18 cellular contexts compared by ENCODE assay signal in the genomic region with DNA sequence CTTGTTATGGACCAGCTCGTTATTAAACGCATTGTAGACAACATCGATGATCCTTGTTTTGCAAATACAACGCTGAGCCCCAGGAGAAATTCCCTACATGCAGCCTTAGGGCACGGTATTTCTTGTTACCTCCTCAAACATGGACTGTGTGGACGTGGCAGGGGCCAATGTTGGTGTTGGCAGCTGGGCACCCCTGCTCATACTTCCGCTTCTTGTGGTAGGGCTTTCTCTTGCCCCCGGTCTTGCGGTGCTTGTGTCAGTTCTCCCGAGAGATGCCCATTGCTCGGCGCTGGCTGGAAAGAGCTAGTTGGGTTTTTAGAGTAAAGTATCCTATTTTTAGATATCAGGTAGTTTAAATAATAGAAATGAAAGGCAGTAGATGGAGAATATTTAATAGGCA.
"Had no signal": no experiment of that assay in that cellular context is flagged by ENCODE, and none has a peak within 500 bp of the region (broad histone marks: within the 10 kb centered on the region; RNA-seq: fewer than 3 reads in every experiment).

No MANE protein-coding gene starts in this region.

- ATAC-seq: activated CD4-positive, alpha-beta T cell treated with anti-CD3 and anti-CD28 coated beads for 36 hours; activated CD8-positive, alpha-beta memory T cell treated with anti-CD3 and anti-CD28 coated beads, Interleukin-2, amount 10 ng/mL, durations not matched to agents 7 days and 5 days; activated naive CD4-positive, alpha-beta T cell treated with anti-CD3 and anti-CD28 coated beads, Interleukin-2, amount 50 U/mL, for 72 hours; activated T-helper 17 cell treated with anti-CD3 and anti-CD28 coated beads, Interleukin-2, amount 50 U/mL, for 72 hours; left colon; mucosa of descending colon; sciatic nerve; stimulated activated memory B cell treated with anti-CD40 and anti-IgM and Interleukin-4, amounts not matched to agents 10 μg/mL and 1 μg/mL and 100 μg/mL, for 72 hours had no signal

- H3K4me1 Mint-ChIP-seq: activated B cell treated with CpG ODN at 0.5 μM for 24 hours, neural crest cell had no signal

- H3K4me3 ChIP-seq: coronary artery, mucosa of descending colon, stomach had no signal

- H3K27ac Mint-ChIP-seq: activated B cell treated with CpG ODN at 0.5 μM for 24 hours; activated CD4-positive, alpha-beta T cell treated with anti-CD3 and anti-CD28 coated beads for 36 hours; activated CD8-positive, alpha-beta memory T cell treated with anti-CD3 and anti-CD28 coated beads, Interleukin-2, amount 10 ng/mL, durations not matched to agents 7 days and 5 days; activated T-helper 17 cell treated with anti-CD3 and anti-CD28 coated beads, Interleukin-2, amount 50 U/mL, for 72 hours; stimulated activated memory B cell treated with anti-CD40 and anti-IgM and Interleukin-4, amounts not matched to agents 10 μg/mL and 1 μg/mL and 100 μg/mL, for 72 hours had no signal

- H3K27me3 Mint-ChIP-seq: activated B cell treated with CpG ODN at 0.5 μM for 24 hours; activated CD4-positive, alpha-beta T cell treated with anti-CD3 and anti-CD28 coated beads for 36 hours; activated CD8-positive, alpha-beta memory T cell treated with anti-CD3 and anti-CD28 coated beads, Interleukin-2, amount 10 ng/mL, durations not matched to agents 7 days and 5 days; activated T-helper 17 cell treated with anti-CD3 and anti-CD28 coated beads, Interleukin-2, amount 50 U/mL, for 72 hours; stimulated activated memory B cell treated with anti-CD40 and anti-IgM and Interleukin-4, amounts not matched to agents 10 μg/mL and 1 μg/mL and 100 μg/mL, for 72 hours had no signal

- H3K27me3 ChIP-seq: stomach had no signal

- H3K27ac ChIP-seq: coronary artery, stomach had no signal

- DNase-seq: activated B cell treated with CpG ODN at 0.5 μM for 24 hours; activated CD4-positive, alpha-beta T cell treated with anti-CD3 and anti-CD28 coated beads for 36 hours; activated CD4-positive, alpha-beta T cell treated with anti-CD3 and anti-CD28 coated beads, Interleukin-2, amount 50 U/mL, for 4 hours; activated CD8-positive, alpha-beta memory T cell treated with anti-CD3 and anti-CD28 coated beads, Interleukin-2, amount 10 ng/mL, durations not matched to agents 7 days and 5 days; left colon; mesendoderm; mucosa of descending colon; small intestine; stimulated activated CD4-positive, alpha-beta T cell treated with anti-CD3 and anti-CD28 coated beads, Interleukin-2, amount 100 ng/mL, for 24 hours; stomach; T1000; trophoblast cell had no signal

- H3K9me3 ChIP-seq: mucosa of descending colon, stomach had no signal

- H3K9me3 Mint-ChIP-seq: activated B cell treated with CpG ODN at 0.5 μM for 24 hours; activated naive CD4-positive, alpha-beta T cell treated with anti-CD3 and anti-CD28 coated beads, Interleukin-2, amount 50 U/mL, for 72 hours; activated T-helper 17 cell treated with anti-CD3 and anti-CD28 coated beads, Interleukin-2, amount 50 U/mL, for 72 hours; neural crest cell; stimulated activated memory B cell treated with anti-CD40 and anti-IgM and Interleukin-4, amounts not matched to agents 10 μg/mL and 1 μg/mL and 100 μg/mL, for 72 hours had no signal

- H3K4me3 Mint-ChIP-seq: activated B cell treated with CpG ODN at 0.5 μM for 24 hours; activated CD4-positive, alpha-beta T cell treated with anti-CD3 and anti-CD28 coated beads for 36 hours; activated CD8-positive, alpha-beta memory T cell treated with anti-CD3 and anti-CD28 coated beads, Interleukin-2, amount 10 ng/mL, durations not matched to agents 7 days and 5 days; activated T-helper 17 cell treated with anti-CD3 and anti-CD28 coated beads, Interleukin-2, amount 50 U/mL, for 72 hours; neural crest cell; stimulated activated memory B cell treated with anti-CD40 and anti-IgM and Interleukin-4, amounts not matched to agents 10 μg/mL and 1 μg/mL and 100 μg/mL, for 72 hours had no signal
